1 cellular context compared by ENCODE assay signal in the genomic region with DNA sequence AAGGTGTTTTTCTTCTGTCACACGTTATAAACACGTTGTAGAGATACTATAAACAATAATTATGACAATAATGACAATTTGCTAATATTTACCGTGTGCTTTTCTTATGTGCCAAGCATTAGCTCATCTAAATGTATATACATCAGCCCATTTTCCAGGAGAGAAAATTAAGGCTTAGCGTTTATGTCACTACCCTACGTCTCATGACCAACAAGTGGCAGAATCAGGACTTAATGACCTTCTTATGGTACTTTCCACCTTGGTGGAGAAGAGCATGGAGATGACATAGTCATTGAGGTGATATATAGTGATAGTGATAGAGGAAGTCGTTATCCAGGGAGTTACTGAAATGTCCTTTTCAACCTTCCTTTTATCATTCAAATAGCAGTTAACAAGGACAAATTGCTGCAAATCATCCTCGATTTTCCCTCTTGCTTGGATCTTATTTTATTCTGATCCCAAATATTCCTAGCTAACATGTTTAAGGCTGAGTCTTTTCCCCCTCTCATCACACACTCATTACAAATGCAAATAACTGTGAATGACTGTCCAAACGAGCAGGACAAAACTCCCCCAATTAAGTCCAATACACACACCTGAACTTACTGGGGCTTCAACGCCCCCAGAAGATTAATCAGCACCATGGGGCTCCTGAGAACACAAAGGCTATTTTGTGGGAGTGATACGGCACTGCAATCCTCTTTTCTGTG.
A peak's percentile ranks its signal among the peaks of the same experiment; 100 is the strongest.
TF ChIP-seq lines count a peak whose summit lies in the region.

No MANE protein-coding gene starts in this region.

TF ChIP-seq in GM23338, 12 proteins besides CTCF, POLR2A, EP300 and RAD21:
- TF ChIP-seq REST (IDR thresholded peaks at IDR 0.05; ENCODE audit: unreplicated experiment) (no peak), NANOG (IDR thresholded peaks at IDR 0.05; ENCODE audit: borderline replicate concordance) (peak; percentile 18; the same call in 1 of the 2 replicates)
